9 cellular contexts compared by ENCODE assay signal in the genomic region with DNA sequence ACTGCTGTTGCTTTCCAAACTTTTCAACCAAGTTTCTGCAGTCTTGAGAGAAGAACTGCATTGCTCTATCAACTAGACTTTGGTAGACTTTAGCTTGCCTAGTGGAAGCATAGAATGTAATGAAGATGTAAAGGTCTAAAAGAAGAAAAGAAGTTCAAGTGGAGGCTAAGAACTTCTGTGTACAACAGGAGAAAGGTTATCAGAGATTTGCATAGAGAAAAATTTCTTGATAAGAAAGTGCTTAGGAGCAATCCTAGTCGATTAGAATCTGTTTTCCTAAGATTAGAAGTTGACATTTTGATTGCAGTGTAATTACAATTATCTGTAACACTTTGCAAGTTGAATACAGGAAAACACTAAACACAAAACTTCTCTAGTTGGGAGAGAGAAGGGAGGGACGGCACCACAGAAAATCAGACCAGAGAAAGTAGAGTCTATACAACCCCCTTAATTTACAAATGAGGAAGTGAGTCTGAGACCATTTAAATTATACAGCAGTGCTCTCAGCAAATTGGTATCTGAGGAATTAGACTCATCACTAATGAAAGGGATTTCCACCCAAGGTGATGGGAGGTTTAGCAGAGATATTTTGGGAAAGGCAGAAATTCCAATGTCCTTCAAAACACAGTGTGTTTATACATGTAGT.
DNase-seq lines count a peak whose midpoint lies in the region; ATAC-seq lines count a peak whose summit lies in the region.
"Had no signal": no experiment of that assay in that cellular context is flagged by ENCODE, and none has a peak within 500 bp of the region (broad histone marks: within the 10 kb centered on the region; RNA-seq: fewer than 3 reads in every experiment).

No MANE protein-coding gene starts in this region.

- no peak overlapping the region for H2AK5ac ChIP-seq in trophoblast cell (ENCODE audit: low read length)

- ATAC-seq in GM19328 (IDR thresholded peaks at IDR 0.05; ENCODE audit: unreplicated experiment): peak; percentile 57
- ATAC-seq in HG02759 (IDR thresholded peaks at IDR 0.05; ENCODE audit: unreplicated experiment): peak; percentile 62
- peak; percentile 68 for ATAC-seq in HG03571 (IDR thresholded peaks at IDR 0.05; ENCODE audit: unreplicated experiment)

- no peak overlapping the region for H3K23ac ChIP-seq in trophoblast cell (ENCODE audit: low read length)

- no peaks in the 10 kb centered on the region for H3K36me3 ChIP-seq in trophoblast cell (ENCODE audit: control insufficient read depth in 1 of 2, insufficient read depth in 2 of 2, low read length in 2 of 2)

- no peak overlapping the region for H4K8ac ChIP-seq in trophoblast cell (ENCODE audit: low read depth, low read length)

- no peak overlapping the region for H3K27ac ChIP-seq in trophoblast cell (ENCODE audit: low read depth, low read length)

- no peak overlapping the region for H2BK120ac ChIP-seq in trophoblast cell (ENCODE audit: insufficient read depth, low read length, poor library complexity)

- H4K91ac ChIP-seq in trophoblast cell (ENCODE audit: low read depth, low read length): no peak overlapping the region

- DNase-seq in EH (ENCODE audit: low read depth) (peak; percentile 27), NCI-H2227 treated with DMSO at 0.1 percent for 48 hours (lab: John Stamatoyannopoulos, UW) (no peak), NCI-H2081 treated with DMSO at 0.1 percent for 48 hours (lab: John Stamatoyannopoulos, UW) (no peak), trophoblast cell (no peak), RPMI8226 (no peak)
- DNase-seq: NCI-H526 had no signal

- no peaks in the 10 kb centered on the region for H3K79me1 ChIP-seq in trophoblast cell (ENCODE audit: low read length)

- H3K9ac ChIP-seq in trophoblast cell (ENCODE audit: low read length): no peak overlapping the region

- H2BK5ac ChIP-seq in trophoblast cell (ENCODE audit: low read depth, low read length, poor library complexity): no peak overlapping the region

- no peak overlapping the region for H3K18ac ChIP-seq in trophoblast cell (ENCODE audit: low read length)

- H3K27me3 ChIP-seq in trophoblast cell (ENCODE audit: insufficient read depth, low read length): no peaks in the 10 kb centered on the region

- H3K79me2 ChIP-seq in trophoblast cell (ENCODE audit: control insufficient read depth, insufficient read depth, low read length, poor library complexity): no peaks in the 10 kb centered on the region

- no peak overlapping the region for H3K4me2 ChIP-seq in trophoblast cell (ENCODE audit: low read length)

- WGBS in trophoblast cell (ENCODE audit: extremely low coverage, insufficient coverage, insufficient read length): no CpG with 5 or more reads among the region's 2 CpGs

- H4K12ac ChIP-seq in trophoblast cell (ENCODE audit: low read depth, low read length): no peak overlapping the region

- H2AFZ ChIP-seq in trophoblast cell (ENCODE audit: insufficient read depth, low read length, poor library complexity): no peak overlapping the region

- H3K14ac ChIP-seq in trophoblast cell (ENCODE audit: low read length): no peak overlapping the region

- H3K9me3 ChIP-seq in trophoblast cell (ENCODE audit: insufficient read depth, low read depth, low read length): no peaks in the 10 kb centered on the region

- no peaks in the 10 kb centered on the region for H3K4me1 ChIP-seq in trophoblast cell (ENCODE audit: control insufficient read depth in 1 of 2, insufficient read depth in 2 of 2, low read length in 2 of 2)

- no peak overlapping the region for H3K4me3 ChIP-seq in trophoblast cell (ENCODE audit: low read depth, low read length)

- H2BK12ac ChIP-seq in trophoblast cell (ENCODE audit: low read length): no peak overlapping the region

- H3K4ac ChIP-seq in trophoblast cell (ENCODE audit: low read depth, low read length): no peak overlapping the region
